In genomic region chr10:110115784-110116520, GRCh38 we compare ENCODE assay signal across 30 cellular contexts.
DNase-seq lines count a peak whose midpoint lies in the region; ATAC-seq, FAIRE-seq and TF ChIP-seq lines count a peak whose summit lies in the region.
"Had no signal": no experiment of that assay in that cellular context is flagged by ENCODE, and none has a peak within 500 bp of the region (broad histone marks: within the 10 kb centered on the region; RNA-seq: fewer than 3 reads in every experiment).

No MANE protein-coding gene starts in this region.

- H3K4me2 ChIP-seq in HepG2 (ENCODE audit: low read depth, low read length) = no peak overlapping the region
- H3K4me2 ChIP-seq: neural progenitor cell had no signal

- H3K9ac ChIP-seq in HepG2 (ENCODE audit: insufficient read depth, low read depth, low read length) = no peak overlapping the region
- H3K9ac ChIP-seq: neural progenitor cell, parathyroid adenoma had no signal

- no peak for TF ChIP-seq POLR2A in HepG2 (IDR thresholded peaks at IDR 0.05; ENCODE audit: insufficient read depth in 1 of 2, low read depth in 2 of 2, low read length in 2 of 2)

- TF ChIP-seq EP300 in HepG2 (IDR thresholded peaks at IDR 0.05; ENCODE audit: low read depth in 2 of 2, low read length in 2 of 2) (no peak), HepG2 (CRISPR knock-in tag; IDR thresholded peaks at IDR 0.05; ENCODE audit: borderline replicate concordance) (no peak)

- H3K36me3 ChIP-seq in HepG2 (replicated peaks in 1 of 2; ENCODE audit: control insufficient read depth in 1 of 2, insufficient read depth in 2 of 2, low read length in 2 of 2) = peaks cover 4 to 35% of the 10 kb centered on the region in 2 experiments
- H3K36me3 ChIP-seq: gastrocnemius medialis, MG63 had no signal

- no peak for TF ChIP-seq RAD21 in HepG2 (CRISPR knock-in tag; IDR thresholded peaks at IDR 0.05)

- peaks cover 5% of the 10 kb centered on the region for H3K4me1 Mint-ChIP-seq in activated CD8-positive, alpha-beta T cell treated with anti-CD3 and anti-CD28 coated beads for 36 hours (ENCODE audit: low read depth)
- H3K4me1 Mint-ChIP-seq in activated CD8-positive, alpha-beta T cell treated with anti-CD3 and anti-CD28 coated beads, Interleukin-2, amount 10 ng/mL, durations not matched to agents 7 days and 5 days (ENCODE audit: low read depth) = no peaks in the 10 kb centered on the region
- H3K4me1 Mint-ChIP-seq in natural killer cell treated with Interleukin-12 subunit alpha and Interleukin-12 subunit beta and Interleukin-15 and Interleukin-18, amount 100 ng/mL, for 72 hours (ENCODE audit: low read depth in 2 of 2) = peaks cover 19 to 23% of the 10 kb centered on the region in 2 donors
- H3K4me1 Mint-ChIP-seq: neural progenitor cell had no signal

- no peaks in the 10 kb centered on the region for H3K4me1 ChIP-seq in HepG2 (ENCODE audit: insufficient read depth, low read length)
- H3K4me1 ChIP-seq: adrenal gland, body of pancreas, neural progenitor cell, parathyroid adenoma had no signal

- in situ Hi-C loops in HepG2 (cut with HindIII; ENCODE audit: extremely low pct_ligation_motif_present, low pct_unique_long_range_greater_than_20kb) = no loop called here

- peaks cover 37% of the 10 kb centered on the region for H3K36me3 Mint-ChIP-seq in activated CD8-positive, alpha-beta T cell treated with anti-CD3 and anti-CD28 coated beads for 36 hours (ENCODE audit: low read depth)
- peaks cover 65% of the 10 kb centered on the region for H3K36me3 Mint-ChIP-seq in activated CD8-positive, alpha-beta T cell treated with anti-CD3 and anti-CD28 coated beads, Interleukin-2, amount 10 ng/mL, durations not matched to agents 7 days and 5 days (ENCODE audit: low read depth)
- H3K36me3 Mint-ChIP-seq in natural killer cell treated with Interleukin-12 subunit alpha and Interleukin-12 subunit beta and Interleukin-15 and Interleukin-18, amount 100 ng/mL, for 72 hours = peaks cover 20% of the 10 kb centered on the region

- H3K9me3 Mint-ChIP-seq in activated CD8-positive, alpha-beta T cell treated with anti-CD3 and anti-CD28 coated beads for 36 hours = no peaks in the 10 kb centered on the region
- H3K9me3 Mint-ChIP-seq in activated CD8-positive, alpha-beta T cell treated with anti-CD3 and anti-CD28 coated beads, Interleukin-2, amount 10 ng/mL, durations not matched to agents 7 days and 5 days (ENCODE audit: insufficient read depth) = no peaks in the 10 kb centered on the region
- no peaks in the 10 kb centered on the region for H3K9me3 Mint-ChIP-seq in natural killer cell treated with Interleukin-12 subunit alpha and Interleukin-12 subunit beta and Interleukin-15 and Interleukin-18, amount 100 ng/mL, for 72 hours
- H3K9me3 Mint-ChIP-seq: stimulated activated naive CD8-positive, alpha-beta T cell treated with anti-CD3 and anti-CD28 coated beads, Interleukin-15, Interleukin-2, amounts not matched to agents 100 ng/mL and 50 ng/mL, for 24 hours had no signal

- no peak overlapping the region for H2AFZ ChIP-seq in HepG2 (ENCODE audit: low read length)
- H2AFZ ChIP-seq: neural progenitor cell, parathyroid adenoma had no signal

- peak overlapping the region; percentile 39 for H3K27ac Mint-ChIP-seq in activated CD8-positive, alpha-beta T cell treated with anti-CD3 and anti-CD28 coated beads for 36 hours
- no peak overlapping the region for H3K27ac Mint-ChIP-seq in activated CD8-positive, alpha-beta T cell treated with anti-CD3 and anti-CD28 coated beads, Interleukin-2, amount 10 ng/mL, durations not matched to agents 7 days and 5 days
- H3K27ac Mint-ChIP-seq in natural killer cell treated with Interleukin-12 subunit alpha and Interleukin-12 subunit beta and Interleukin-15 and Interleukin-18, amount 100 ng/mL, for 72 hours = peak overlapping the region; percentile 7 to 17
- H3K27ac Mint-ChIP-seq: neural progenitor cell; stimulated activated naive CD8-positive, alpha-beta T cell treated with anti-CD3 and anti-CD28 coated beads, Interleukin-15, Interleukin-2, amounts not matched to agents 100 ng/mL and 50 ng/mL, for 24 hours had no signal

- H3K27me3 ChIP-seq in HepG2 (ENCODE audit: control insufficient read depth in 1 of 2, insufficient read depth in 2 of 2, low read length in 2 of 2) = no peaks in the 10 kb centered on the region
- H3K27me3 ChIP-seq: adrenal gland, body of pancreas, gastrocnemius medialis, MG63, neural progenitor cell had no signal

- no peaks in the 10 kb centered on the region for H3K79me2 ChIP-seq in HepG2 (ENCODE audit: insufficient read depth, low read length)
- H3K79me2 ChIP-seq: parathyroid adenoma had no signal

- FAIRE-seq in HepG2 (lab: Jason Lieb, UNC) = no peak
- FAIRE-seq: GM12878, urothelium cell line had no signal

- no peak for ATAC-seq in activated CD8-positive, alpha-beta T cell treated with anti-CD3 and anti-CD28 coated beads for 36 hours
- no peak for ATAC-seq in activated CD8-positive, alpha-beta T cell treated with anti-CD3 and anti-CD28 coated beads, Interleukin-2, amount 10 ng/mL, durations not matched to agents 7 days and 5 days
- no peak for ATAC-seq in natural killer cell treated with Interleukin-12 subunit alpha and Interleukin-12 subunit beta and Interleukin-15 and Interleukin-18, amount 100 ng/mL, for 72 hours
- ATAC-seq in HepG2 = no peak
- ATAC-seq: body of pancreas, gastrocnemius medialis, GM12878 had no signal

- no peak for DNase-seq in activated CD8-positive, alpha-beta T cell treated with anti-CD3 and anti-CD28 coated beads for 36 hours
- no peak for DNase-seq in activated CD8-positive, alpha-beta T cell treated with anti-CD3 and anti-CD28 coated beads, Interleukin-2, amount 10 ng/mL, durations not matched to agents 7 days and 5 days
- peak; percentile 10 for DNase-seq in HPDE6-E6E7 (ENCODE audit: extremely low spot score)
- DNase-seq in epithelial cell of esophagus (ENCODE audit: low read depth) = peak; percentile 51
- DNase-seq in natural killer cell treated with Interleukin-12 subunit alpha and Interleukin-12 subunit beta and Interleukin-15 and Interleukin-18, amount 100 ng/mL, for 72 hours (ENCODE audit: low spot score) = no peak
- DNase-seq in HepG2 (ENCODE audit: low spot score) = no peak
- no peak for DNase-seq in hepatic stellate cell (ENCODE audit: low spot score)
- DNase-seq in DMS79 (lab: John Stamatoyannopoulos, UW) = no peak
- DNase-seq: activated CD8-positive, alpha-beta memory T cell treated with anti-CD3 and anti-CD28 coated beads for 24 hours; adrenal gland; body of pancreas; cerebellar nuclear complex; dermis blood vessel endothelial cell; gastrocnemius medialis; GOT3; KBM-7; MG63; NCI-H1105 treated with DMSO at 0.1 percent for 48 hours; NCI-H1930; NCI-H524 treated with DMSO at 0.1 percent for 48 hours; OCI-M1; SHP77 had no signal

- H3K27me3 Mint-ChIP-seq in activated CD8-positive, alpha-beta T cell treated with anti-CD3 and anti-CD28 coated beads for 36 hours = no peaks in the 10 kb centered on the region
- H3K27me3 Mint-ChIP-seq in activated CD8-positive, alpha-beta T cell treated with anti-CD3 and anti-CD28 coated beads, Interleukin-2, amount 10 ng/mL, durations not matched to agents 7 days and 5 days (ENCODE audit: low read depth) = no peaks in the 10 kb centered on the region
- H3K27me3 Mint-ChIP-seq in natural killer cell treated with Interleukin-12 subunit alpha and Interleukin-12 subunit beta and Interleukin-15 and Interleukin-18, amount 100 ng/mL, for 72 hours = no peaks in the 10 kb centered on the region
- H3K27me3 Mint-ChIP-seq: stimulated activated naive CD8-positive, alpha-beta T cell treated with anti-CD3 and anti-CD28 coated beads, Interleukin-15, Interleukin-2, amounts not matched to agents 100 ng/mL and 50 ng/mL, for 24 hours had no signal

- CTCF ChIA-PET in activated CD8-positive, alpha-beta T cell treated with anti-CD3 and anti-CD28 coated beads for 36 hours (lab: Charles Lee) = interaction anchor here (0.7 to 2.1 kb wide), 6 partner anchors 11 to 231 kb away, joined by 3 to 7 read pairs (median 3); no protein-coding TSS in a partner anchor
- CTCF ChIA-PET in activated CD8-positive, alpha-beta T cell treated with anti-CD3 and anti-CD28 coated beads, Interleukin-2, amount 10 ng/mL, durations not matched to agents 7 days and 5 days (lab: Charles Lee) = interaction anchor here (1.3 to 2.1 kb wide), 3 partner anchors 11 to 232 kb away, joined by 4 to 6 read pairs (median 4); no protein-coding TSS in a partner anchor
- CTCF ChIA-PET in HepG2 (lab: Yijun Ruan, JAX; ENCODE audit: low intra/inter-chr PET ratio, low total read pairs) = no interaction called here

- WGBS in HepG2 (ENCODE audit: low lambda C conversion rate) = over 99% methylated on average over 4 of the region's 4 CpGs

- intact Hi-C loops in activated CD8-positive, alpha-beta T cell treated with anti-CD3 and anti-CD28 coated beads for 36 hours (cut with micrococcal nuclease) = no loop called here
- intact Hi-C loops in HepG2 (cut with micrococcal nuclease; ENCODE audit: unreplicated experiment) = loop anchor here (10.0 kb wide), 1 partner anchor 151 kb away; no protein-coding TSS in a partner anchor

- no peaks in the 10 kb centered on the region for H4K20me1 ChIP-seq in HepG2 (ENCODE audit: insufficient read depth, low read length)

- no peak overlapping the region for H3K4me3 Mint-ChIP-seq in activated CD8-positive, alpha-beta T cell treated with anti-CD3 and anti-CD28 coated beads for 36 hours
- no peak overlapping the region for H3K4me3 Mint-ChIP-seq in activated CD8-positive, alpha-beta T cell treated with anti-CD3 and anti-CD28 coated beads, Interleukin-2, amount 10 ng/mL, durations not matched to agents 7 days and 5 days
- no peak overlapping the region for H3K4me3 Mint-ChIP-seq in natural killer cell treated with Interleukin-12 subunit alpha and Interleukin-12 subunit beta and Interleukin-15 and Interleukin-18, amount 100 ng/mL, for 72 hours
- H3K4me3 Mint-ChIP-seq: neural progenitor cell; stimulated activated naive CD8-positive, alpha-beta T cell treated with anti-CD3 and anti-CD28 coated beads, Interleukin-15, Interleukin-2, amounts not matched to agents 100 ng/mL and 50 ng/mL, for 24 hours had no signal

- H3K4me3 ChIP-seq in epithelial cell of esophagus (ENCODE audit: low read length) (no peak overlapping the region), HepG2 (replicated peaks in 1 of 3; ENCODE audit: insufficient read depth in 1 of 3, low read depth in 2 of 3, low read length in 3 of 3) (no peak overlapping the region)
- H3K4me3 ChIP-seq: adrenal gland, body of pancreas, gastrocnemius medialis, GM12878, lung, MG63, neural progenitor cell, skin epidermis, thoracic aorta had no signal

- no TSS peak for BruUV-seq in HepG2 (replicated peaks; lab: Mats Ljungman, UMichigan)

- H3K9me3 ChIP-seq in HepG2 (ENCODE audit: low read length) = no peaks in the 10 kb centered on the region
- H3K9me3 ChIP-seq: adrenal gland, body of pancreas, gastrocnemius medialis, MG63, thoracic aorta had no signal

- no peak for TF ChIP-seq CTCF in activated CD8-positive, alpha-beta T cell treated with anti-CD3 and anti-CD28 coated beads for 36 hours (IDR thresholded peaks at IDR 0.05)
- no peak for TF ChIP-seq CTCF in epithelial cell of esophagus (IDR thresholded peaks at IDR 0.05; ENCODE audit: insufficient read depth, low read depth, low read length, missing control alignments)
- no peak for TF ChIP-seq CTCF in HepG2 (CRISPR knock-in tag; IDR thresholded peaks at IDR 0.05)

- POLR2A ChIA-PET in activated CD8-positive, alpha-beta T cell treated with anti-CD3 and anti-CD28 coated beads for 36 hours (lab: Charles Lee) = no interaction called here
- POLR2A ChIA-PET in activated CD8-positive, alpha-beta T cell treated with anti-CD3 and anti-CD28 coated beads, Interleukin-2, amount 10 ng/mL, durations not matched to agents 7 days and 5 days (lab: Charles Lee) = interaction anchor here (0.6 kb wide), 1 partner anchor 11 kb away, joined by 3 read pairs; no protein-coding TSS in a partner anchor
- POLR2A ChIA-PET in HepG2 (lab: Yijun Ruan, JAX) = no interaction called here

- no peak overlapping the region for H3K27ac ChIP-seq in HepG2 (ENCODE audit: extremely low read length, insufficient read depth, low read length)
- H3K27ac ChIP-seq: adrenal gland, body of pancreas, gastrocnemius medialis, neural progenitor cell, parathyroid adenoma, skin epidermis had no signal

Comparison
In these comparisons a context has a peak if more than half of its experiments do, and no peak if none do; other contexts are left out.
1. DNase-seq: peak in HPDE6-E6E7 (single experiment) and epithelial cell of esophagus (single experiment); none in activated CD8-positive, alpha-beta T cell treated with anti-CD3 and anti-CD28 coated beads for 36 hours (single experiment), activated CD8-positive, alpha-beta T cell treated with anti-CD3 and anti-CD28 coated beads, Interleukin-2, amount 10 ng/mL, durations not matched to agents 7 days and 5 days (single experiment), natural killer cell treated with Interleukin-12 subunit alpha and Interleukin-12 subunit beta and Interleukin-15 and Interleukin-18, amount 100 ng/mL, for 72 hours (single experiment), HepG2 (single experiment), hepatic stellate cell (single experiment) and DMS79 (single experiment).